In genomic region chr2:10524841-10525572, GRCh38 we compare ENCODE assay signal across 1 cellular context.
TF ChIP-seq lines count a peak whose summit lies in the region.

No MANE protein-coding gene starts in this region.

TF ChIP-seq in GM23338, 12 proteins besides CTCF, POLR2A, EP300 and RAD21:
- no peak for TF ChIP-seq REST (IDR thresholded peaks at IDR 0.05; ENCODE audit: unreplicated experiment)
- no peak for TF ChIP-seq NANOG (IDR thresholded peaks at IDR 0.05; ENCODE audit: borderline replicate concordance)
- TF ChIP-seq EZH2phosphoT487 (IDR thresholded peaks at IDR 0.05; ENCODE audit: unreplicated experiment) = no peak
